ENCODE assay signal across 7 cellular contexts in genomic region chr2:100427111-100427510, GRCh38. TPM values are rescaled to one million over a fixed set of nuclear protein-coding genes. Genes with fewer than 3 reads are reported as not detected.
"Had no signal": no experiment of that assay in that cellular context is flagged by ENCODE, and none has a peak within 500 bp of the region (broad histone marks: within the 10 kb centered on the region; RNA-seq: fewer than 3 reads in every experiment).

No MANE protein-coding gene starts in this region.

- DNase-seq: GOT3 had no signal

- H3K27ac Mint-ChIP-seq: H9 had no signal

- H3K4me3 Mint-ChIP-seq: H9 had no signal

- H3K27ac ChIP-seq: GM23248 had no signal

- H3K9ac ChIP-seq: GM23248 had no signal

- H3K4me3 ChIP-seq: GM23248, K562 had no signal

RNA-seq across cellular contexts. Expression of gene CHST10, which starts 9.6 kb away (rescaled TPM):
- total RNA-seq: HT-29 had no signal

RNA-seq across cellular contexts. Expression of gene NMS, which starts 43.2 kb away (rescaled TPM):
- total RNA-seq: GM23248, H4, H9, HT-29, IMR-90, K562 had no signal
